ENCODE assay signal across 16 cellular contexts in the genomic region with DNA sequence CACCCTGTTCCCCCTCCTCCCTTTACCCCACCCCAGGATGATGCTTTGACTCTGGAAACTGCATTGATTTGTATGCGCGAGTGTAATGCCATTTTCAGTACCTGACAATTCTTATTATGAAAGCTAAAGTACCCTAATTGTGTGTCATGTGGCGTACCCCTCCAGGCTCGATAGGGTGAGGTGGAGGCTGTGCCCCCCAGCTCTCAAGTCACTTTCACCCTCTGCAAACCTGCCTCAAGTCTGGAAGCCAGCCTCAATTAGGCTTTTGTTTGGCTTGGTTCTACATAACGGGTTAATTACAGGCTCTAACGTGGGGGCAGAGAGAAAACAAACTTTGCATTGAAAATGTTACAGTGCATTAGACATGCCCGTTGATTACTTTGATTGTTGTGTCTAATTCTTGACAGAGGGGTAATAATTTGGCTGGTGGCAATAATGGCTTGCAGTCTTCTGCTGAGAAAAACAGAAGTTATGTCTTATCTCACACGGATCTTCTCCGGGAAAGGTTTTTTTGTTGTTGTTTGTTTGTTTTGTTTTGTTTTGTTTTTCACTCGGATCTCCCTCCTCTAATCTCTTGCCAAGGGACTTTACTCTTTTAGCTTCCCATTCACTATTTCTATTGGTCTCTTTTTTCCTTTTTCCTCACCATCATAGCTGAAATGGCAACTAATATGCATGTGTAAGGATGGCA. TPM values are rescaled to one million over a fixed set of nuclear protein-coding genes. Genes with fewer than 3 reads are reported as not detected.
DNase-seq lines count a peak whose midpoint lies in the region; ATAC-seq and TF ChIP-seq lines count a peak whose summit lies in the region.
"Had no signal": no experiment of that assay in that cellular context is flagged by ENCODE, and none has a peak within 500 bp of the region (broad histone marks: within the 10 kb centered on the region; RNA-seq: fewer than 3 reads in every experiment).

No MANE protein-coding gene starts in this region.

- H3K27me3 ChIP-seq in SK-N-SH (ENCODE audit: insufficient read depth) (no peaks in the 10 kb centered on the region), iPS-15b (ENCODE audit: control insufficient read depth, insufficient read depth, low read length) (peaks cover 95% of the 10 kb centered on the region)

- peaks cover 6 to 69% of the 10 kb centered on the region in 2 experiments; a peak in 3 of 4 replicates for H3K4me1 ChIP-seq in SK-N-SH (ENCODE audit: control insufficient read depth in 1 of 2, insufficient read depth in 2 of 2, low read depth in 1 of 2, low read length in 1 of 2)
- peaks cover 38% of the 10 kb centered on the region for H3K4me1 ChIP-seq in iPS-15b (ENCODE audit: control insufficient read depth, insufficient read depth, low read length)

- H3K9ac ChIP-seq in SK-N-SH (no peak overlapping the region), iPS-15b (ENCODE audit: low read depth, low read length) (no peak overlapping the region)

- H3K27ac ChIP-seq in SK-N-SH (ENCODE audit: low read depth in 2 of 2, low read length in 1 of 2), result peak overlapping the region; percentile 85 to 100

- peaks cover 16 to 42% of the 10 kb centered on the region in 2 experiments for H3K36me3 ChIP-seq in SK-N-SH (replicated peaks in 1 of 2; ENCODE audit: control insufficient read depth in 1 of 2, insufficient read depth in 2 of 2, low read length in 1 of 2)
- H3K36me3 ChIP-seq in iPS-15b (ENCODE audit: control insufficient read depth, insufficient read depth, low read length), result no peaks in the 10 kb centered on the region

- POLR2A ChIA-PET in SK-N-SH (lab: Yijun Ruan, JAX), result interaction anchor here (1.1 to 7.0 kb wide), 5 partner anchors 11 to 432 kb away, joined by 3 to 48 read pairs (median 5); partner anchors contain the start of gene ISL1

- H3K79me2 ChIP-seq in SK-N-SH (ENCODE audit: insufficient read depth), result peaks cover 55% of the 10 kb centered on the region

- CTCF ChIA-PET in SK-N-SH (lab: Yijun Ruan, JAX), result interaction anchor here (0.7 to 4.7 kb wide), 7 partner anchors 8 to 960 kb away, joined by 3 to 30 read pairs (median 4); no protein-coding TSS in a partner anchor

- H4K20me1 ChIP-seq in SK-N-SH (ENCODE audit: insufficient read depth), result no peaks in the 10 kb centered on the region

- no peak for DNase-seq in SK-N-SH
- peak; percentile 98 for DNase-seq in NCI-H69 (lab: John Stamatoyannopoulos, UW)
- no peak for DNase-seq in GM20000 (ENCODE audit: low spot score)
- DNase-seq: C1 segment of cervical spinal cord, DMS 273 treated with DMSO at 0.1 percent for 48 hours, EL, Kasumi-1, MM.1S, NCI-H2029 treated with DMSO at 0.1 percent for 48 hours, NCI-H510A treated with DMSO at 0.1 percent for 48 hours, SHP77 treated with DMSO at 0.1 percent for 48 hours had no signal

- H2AFZ ChIP-seq in SK-N-SH (ENCODE audit: low read depth), result no peak overlapping the region

- H3K4me3 ChIP-seq in SK-N-SH (ENCODE audit: low read depth in 2 of 2, low read length in 1 of 2), result peak overlapping the region; percentile 25 to 31
- peak overlapping the region; percentile 4 for H3K4me3 ChIP-seq in iPS-15b (ENCODE audit: low read depth, low read length)

- H3K9me2 ChIP-seq in SK-N-SH, result no peaks in the 10 kb centered on the region

- TF ChIP-seq EP300 in SK-N-SH (IDR thresholded peaks at IDR 0.05; ENCODE audit: borderline replicate concordance in 1 of 2, low read depth in 1 of 2, low read length in 1 of 2), result no peak

- ATAC-seq in SK-N-SH treated with all-trans-retinoic acid at 6 μM for 48 hours, result no peak
- no peak for ATAC-seq in HG03439 (IDR thresholded peaks at IDR 0.05; ENCODE audit: unreplicated experiment)
- ATAC-seq in HG03565 (IDR thresholded peaks at IDR 0.05; ENCODE audit: unreplicated experiment), result no peak

- H3K9me3 ChIP-seq in SK-N-SH (no peaks in the 10 kb centered on the region), iPS-15b (ENCODE audit: control insufficient read depth, insufficient read depth, low read length) (no peaks in the 10 kb centered on the region)

- no peak for TF ChIP-seq CTCF in SK-N-SH (IDR thresholded peaks at IDR 0.05)
- TF ChIP-seq CTCF in GM20000 (IDR thresholded peaks at IDR 0.05; ENCODE audit: extremely low read depth, missing control alignments), result no peak

- no peak for TF ChIP-seq RAD21 in SK-N-SH (IDR thresholded peaks at IDR 0.05; ENCODE audit: low read length)

- peak overlapping the region; percentile 72 for H3K4me2 ChIP-seq in SK-N-SH

- H3F3A ChIP-seq in SK-N-SH (replicated peaks; ENCODE audit: insufficient read depth), result peaks cover 23% of the 10 kb centered on the region

- 20% methylated on average over 10 of the region's 10 CpGs for WGBS in SK-N-SH (ENCODE audit: low lambda C conversion rate)

TF ChIP-seq in SK-N-SH, 30 proteins besides CTCF, POLR2A, EP300 and RAD21:
- TF ChIP-seq POLR2AphosphoS5 (IDR thresholded peaks at IDR 0.05; ENCODE audit: low read depth, low read length) (peak; percentile 14; the same call in 1 of the 2 replicates), ZBTB33 (IDR thresholded peaks at IDR 0.05; ENCODE audit: borderline replicate concordance, low read depth) (no peak)

TF ChIP-seq in SK-N-SH treated with all-trans-retinoic acid at 6 μM for 48 hours, 23 proteins besides CTCF, POLR2A, EP300 and RAD21 (continues in another document):
- no peak for TF ChIP-seq GLIS3 (CRISPR knock-in tag; IDR thresholded peaks at IDR 0.05)
- no peak for TF ChIP-seq ZFP3 (CRISPR knock-in tag; IDR thresholded peaks at IDR 0.05)
- TF ChIP-seq, protein P1, sequence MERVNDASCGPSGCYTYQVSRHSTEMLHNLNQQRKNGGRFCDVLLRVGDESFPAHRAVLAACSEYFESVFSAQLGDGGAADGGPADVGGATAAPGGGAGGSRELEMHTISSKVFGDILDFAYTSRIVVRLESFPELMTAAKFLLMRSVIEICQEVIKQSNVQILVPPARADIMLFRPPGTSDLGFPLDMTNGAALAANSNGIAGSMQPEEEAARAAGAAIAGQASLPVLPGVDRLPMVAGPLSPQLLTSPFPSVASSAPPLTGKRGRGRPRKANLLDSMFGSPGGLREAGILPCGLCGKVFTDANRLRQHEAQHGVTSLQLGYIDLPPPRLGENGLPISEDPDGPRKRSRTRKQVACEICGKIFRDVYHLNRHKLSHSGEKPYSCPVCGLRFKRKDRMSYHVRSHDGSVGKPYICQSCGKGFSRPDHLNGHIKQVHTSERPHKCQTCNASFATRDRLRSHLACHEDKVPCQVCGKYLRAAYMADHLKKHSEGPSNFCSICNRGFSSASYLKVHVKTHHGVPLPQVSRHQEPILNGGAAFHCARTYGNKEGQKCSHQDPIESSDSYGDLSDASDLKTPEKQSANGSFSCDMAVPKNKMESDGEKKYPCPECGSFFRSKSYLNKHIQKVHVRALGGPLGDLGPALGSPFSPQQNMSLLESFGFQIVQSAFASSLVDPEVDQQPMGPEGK (CRISPR knock-in tag; IDR thresholded peaks at IDR 0.05; ENCODE audit: borderline replicate concordance), result no peak
- no peak for TF ChIP-seq ZNF70 (CRISPR knock-in tag; IDR thresholded peaks at IDR 0.05)
- TF ChIP-seq, protein P2, sequence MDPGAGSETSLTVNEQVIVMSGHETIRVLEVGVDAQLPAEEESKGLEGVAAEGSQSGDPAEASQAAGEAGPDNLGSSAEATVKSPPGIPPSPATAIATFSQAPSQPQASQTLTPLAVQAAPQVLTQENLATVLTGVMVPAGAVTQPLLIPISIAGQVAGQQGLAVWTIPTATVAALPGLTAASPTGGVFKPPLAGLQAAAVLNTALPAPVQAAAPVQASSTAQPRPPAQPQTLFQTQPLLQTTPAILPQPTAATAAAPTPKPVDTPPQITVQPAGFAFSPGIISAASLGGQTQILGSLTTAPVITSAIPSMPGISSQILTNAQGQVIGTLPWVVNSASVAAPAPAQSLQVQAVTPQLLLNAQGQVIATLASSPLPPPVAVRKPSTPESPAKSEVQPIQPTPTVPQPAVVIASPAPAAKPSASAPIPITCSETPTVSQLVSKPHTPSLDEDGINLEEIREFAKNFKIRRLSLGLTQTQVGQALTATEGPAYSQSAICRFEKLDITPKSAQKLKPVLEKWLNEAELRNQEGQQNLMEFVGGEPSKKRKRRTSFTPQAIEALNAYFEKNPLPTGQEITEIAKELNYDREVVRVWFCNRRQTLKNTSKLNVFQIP (CRISPR knock-in tag; IDR thresholded peaks at IDR 0.05; ENCODE audit: borderline replicate concordance, low read depth), result no peak
- TF ChIP-seq CSRNP3 (CRISPR knock-in tag; IDR thresholded peaks at IDR 0.05), result no peak
- no peak for TF ChIP-seq ZFP30 (CRISPR knock-in tag; IDR thresholded peaks at IDR 0.05)
- TF ChIP-seq ESRRG (CRISPR knock-in tag; IDR thresholded peaks at IDR 0.05), result no peak
- TF ChIP-seq, protein P3, sequence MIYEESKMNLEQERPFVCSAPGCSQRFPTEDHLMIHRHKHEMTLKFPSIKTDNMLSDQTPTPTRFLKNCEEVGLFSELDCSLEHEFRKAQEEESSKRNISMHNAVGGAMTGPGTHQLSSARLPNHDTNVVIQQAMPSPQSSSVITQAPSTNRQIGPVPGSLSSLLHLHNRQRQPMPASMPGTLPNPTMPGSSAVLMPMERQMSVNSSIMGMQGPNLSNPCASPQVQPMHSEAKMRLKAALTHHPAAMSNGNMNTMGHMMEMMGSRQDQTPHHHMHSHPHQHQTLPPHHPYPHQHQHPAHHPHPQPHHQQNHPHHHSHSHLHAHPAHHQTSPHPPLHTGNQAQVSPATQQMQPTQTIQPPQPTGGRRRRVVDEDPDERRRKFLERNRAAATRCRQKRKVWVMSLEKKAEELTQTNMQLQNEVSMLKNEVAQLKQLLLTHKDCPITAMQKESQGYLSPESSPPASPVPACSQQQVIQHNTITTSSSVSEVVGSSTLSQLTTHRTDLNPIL (CRISPR knock-in tag; IDR thresholded peaks at IDR 0.05; ENCODE audit: low read depth), result no peak
- no peak for TF ChIP-seq PPARA (CRISPR knock-in tag; IDR thresholded peaks at IDR 0.05; ENCODE audit: borderline replicate concordance)
- TF ChIP-seq ZC3H10 (CRISPR knock-in tag; IDR thresholded peaks at IDR 0.05), result no peak
- TF ChIP-seq ZNF8 (CRISPR knock-in tag; IDR thresholded peaks at IDR 0.05), result no peak
- no peak for TF ChIP-seq BACH2 (CRISPR knock-in tag; IDR thresholded peaks at IDR 0.05; ENCODE audit: borderline replicate concordance)
- no peak for TF ChIP-seq SNAI2 (CRISPR knock-in tag; IDR thresholded peaks at IDR 0.05)

RNA-seq across cellular contexts. Expression of gene ISL1, which starts 12.6 kb away (rescaled TPM):
- 15.2 and 15.5 TPM in 2 replicates for polyA plus RNA-seq in SK-N-SH (2012; rRNA removed)
- polyA plus RNA-seq in SK-N-SH (2012; cell fraction: cytosol; rRNA removed), result 14.6 and 20.2 TPM in 2 replicates
- 22.3 and 38.7 TPM in 2 replicates for polyA plus RNA-seq in SK-N-SH (2012; cell fraction: nucleus; rRNA removed)
- polyA plus RNA-seq: IgD-negative memory B cell had no signal
